1 cellular context compared by ENCODE assay signal in the genomic region with DNA sequence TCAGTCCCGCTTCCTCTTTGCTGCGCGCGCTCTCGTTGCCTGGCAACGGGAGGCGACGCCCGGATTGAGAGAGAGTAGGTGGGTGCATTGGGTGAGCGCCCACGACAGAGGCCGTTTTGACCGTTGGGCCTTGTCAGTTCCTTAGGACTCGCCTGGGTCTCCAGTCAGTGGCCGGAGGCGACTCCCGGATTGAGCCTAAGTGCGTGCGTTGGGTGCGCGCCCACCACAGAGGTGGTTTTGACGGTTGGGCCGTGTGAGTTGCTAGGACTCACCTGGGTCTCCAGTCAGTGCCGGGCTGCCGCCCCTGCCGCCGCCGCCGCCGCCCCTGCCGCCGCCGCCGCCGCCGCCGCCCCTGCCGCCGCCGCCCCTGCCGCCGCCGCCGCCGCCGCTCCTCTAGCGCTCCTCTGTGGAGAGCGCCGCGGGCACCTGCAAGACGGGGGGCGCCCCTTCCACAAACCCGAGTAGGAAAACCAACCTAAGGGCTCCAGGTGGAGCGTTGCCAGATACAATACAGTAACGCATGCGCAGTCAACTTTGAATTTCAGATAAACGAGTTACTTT.
TF ChIP-seq lines count a peak whose summit lies in the region.

No MANE protein-coding gene starts in this region.

TF ChIP-seq in K562, 482 proteins besides CTCF, POLR2A, EP300 and RAD21 (continued from another document):
- TF ChIP-seq, protein P1, sequence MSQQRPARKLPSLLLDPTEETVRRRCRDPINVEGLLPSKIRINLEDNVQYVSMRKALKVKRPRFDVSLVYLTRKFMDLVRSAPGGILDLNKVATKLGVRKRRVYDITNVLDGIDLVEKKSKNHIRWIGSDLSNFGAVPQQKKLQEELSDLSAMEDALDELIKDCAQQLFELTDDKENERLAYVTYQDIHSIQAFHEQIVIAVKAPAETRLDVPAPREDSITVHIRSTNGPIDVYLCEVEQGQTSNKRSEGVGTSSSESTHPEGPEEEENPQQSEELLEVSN (IDR thresholded peaks at IDR 0.05; ENCODE audit: borderline replicate concordance in 1 of 2, extremely low read depth in 1 of 2, insufficient read depth in 1 of 2, insufficient read length in 1 of 2, low read depth in 1 of 2, low read length in 1 of 2, poor library complexity in 1 of 2, severe bottlenecking in 1 of 2), result no peak
- TF ChIP-seq RFX1 (IDR thresholded peaks at IDR 0.05), result peak; percentile 13; the same call in 1 of the 2 replicates
